ENCODE assay signal across 10 cellular contexts in the genomic region with DNA sequence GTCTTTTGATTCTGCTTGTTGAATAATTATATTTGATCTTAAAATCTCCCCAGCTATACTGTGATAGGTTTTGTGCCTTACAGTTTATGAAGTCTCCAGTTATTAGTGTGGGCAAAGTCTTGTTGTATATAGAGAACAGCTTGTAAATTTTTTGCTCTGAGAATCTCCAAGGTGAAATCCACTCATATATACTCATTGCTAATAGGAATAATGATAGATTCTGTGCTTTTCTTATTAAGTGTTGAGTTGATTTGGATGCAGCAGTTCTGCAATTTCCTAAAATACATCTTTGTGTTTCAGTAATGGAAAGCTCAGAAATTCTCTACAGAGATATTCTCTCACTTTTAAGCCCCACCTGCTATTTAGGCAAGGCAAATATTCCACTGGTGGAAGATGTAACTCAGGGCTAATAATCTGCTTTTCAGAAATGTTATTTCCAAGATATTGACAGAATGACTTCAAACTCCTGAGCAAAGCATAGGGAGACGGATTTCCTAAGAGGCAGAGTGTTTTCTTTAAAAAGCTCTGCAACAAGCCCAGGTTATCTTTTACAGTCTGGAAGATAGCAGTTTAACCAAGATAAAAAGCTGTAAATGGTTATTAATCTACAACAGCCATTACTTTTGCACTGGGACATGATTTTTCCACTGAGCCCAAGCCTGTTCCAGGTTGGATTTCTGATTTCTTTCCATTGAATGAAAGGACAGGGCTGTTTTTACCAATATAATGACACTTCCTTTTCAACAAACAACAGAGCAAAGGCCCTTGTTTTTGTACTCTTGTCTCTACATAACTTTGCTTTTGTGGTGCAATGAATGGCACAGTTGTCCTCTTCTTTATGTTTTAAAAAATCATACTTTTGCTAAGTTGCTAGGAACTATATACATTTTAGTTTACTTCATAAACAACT.
DNase-seq lines count a peak whose midpoint lies in the region; ATAC-seq and TF ChIP-seq lines count a peak whose summit lies in the region.
"Had no signal": no experiment of that assay in that cellular context is flagged by ENCODE, and none has a peak within 500 bp of the region (broad histone marks: within the 10 kb centered on the region; RNA-seq: fewer than 3 reads in every experiment).

No MANE protein-coding gene starts in this region.

- no peaks in the 10 kb centered on the region for H3K9me3 Mint-ChIP-seq in nephron progenitor cell

- peak overlapping the region; percentile 15 for H2AFZ ChIP-seq in ACC112 (ENCODE audit: low read length, unreplicated experiment)

- ATAC-seq in HG03139 (IDR thresholded peaks at IDR 0.05; ENCODE audit: unreplicated experiment) (no peak), GM21717 (IDR thresholded peaks at IDR 0.05; ENCODE audit: unreplicated experiment) (no peak)

- no peaks in the 10 kb centered on the region for H3K79me2 ChIP-seq in ACC112 (ENCODE audit: control insufficient read depth, insufficient read depth, low read length, unreplicated experiment)

- TF ChIP-seq CTCF in nephron progenitor cell (IDR thresholded peaks at IDR 0.05): no peak

- peak overlapping the region; percentile 2; the same call in 1 of the 2 replicates for H3K4me3 ChIP-seq in ACC112 (ENCODE audit: low read depth, low read length)
- H3K4me3 ChIP-seq: BLaER1 had no signal

- H3K4me1 Mint-ChIP-seq in nephron progenitor cell: peaks cover 45% of the 10 kb centered on the region

- H3K27me3 Mint-ChIP-seq in nephron progenitor cell (ENCODE audit: low read depth, poor library complexity): no peaks in the 10 kb centered on the region

- H3K4me1 ChIP-seq in ACC112 (ENCODE audit: control insufficient read depth, insufficient read depth, low read length, unreplicated experiment): peaks cover 44% of the 10 kb centered on the region
- H3K4me1 ChIP-seq: BLaER1 had no signal

- DNase-seq in NCI-H460 (ENCODE audit: extremely low read depth, low read depth): peak; percentile 25
- DNase-seq in dermis microvascular lymphatic vessel endothelial cell (ENCODE audit: low read depth in 2 of 2): peak; percentile 49 to 53
- DNase-seq in nephron progenitor cell: no peak
- no peak for DNase-seq in nucleus accumbens (lab: John Stamatoyannopoulos, UW)
- DNase-seq in SKM-1 (lab: John Stamatoyannopoulos, UW; ENCODE audit: unreplicated experiment): no peak
- DNase-seq: glutamatergic neuron had no signal

- peak overlapping the region; percentile 91 for H3K27ac ChIP-seq in ACC112 (ENCODE audit: low read depth, low read length)
- H3K27ac ChIP-seq: BLaER1 had no signal

- no peak overlapping the region for H3K4me3 Mint-ChIP-seq in nephron progenitor cell

- H3K36me3 Mint-ChIP-seq in nephron progenitor cell (ENCODE audit: low read depth): no peaks in the 10 kb centered on the region

- H3K27ac Mint-ChIP-seq in nephron progenitor cell: peak overlapping the region; percentile 19

- H3K36me3 ChIP-seq in ACC112 (ENCODE audit: insufficient read depth, low read length): no peaks in the 10 kb centered on the region
- H3K36me3 ChIP-seq: BLaER1 had no signal

- no peaks in the 10 kb centered on the region for H3K27me3 ChIP-seq in ACC112 (ENCODE audit: insufficient read depth, low read length)
- H3K27me3 ChIP-seq: BLaER1 had no signal

Comparison
In these comparisons a context has a peak if more than half of its experiments do, and no peak if none do; other contexts are left out.
1. DNase-seq: peak in NCI-H460 (single experiment) and dermis microvascular lymphatic vessel endothelial cell (2 of 2); none in nephron progenitor cell (single experiment), nucleus accumbens (0 of 56) and SKM-1 (single experiment).